ENCODE assay signal across 12 cellular contexts in genomic region chr3:193452338-193452737, GRCh38.
DNase-seq lines count a peak whose midpoint lies in the region; ATAC-seq and TF ChIP-seq lines count a peak whose summit lies in the region.
"Had no signal": no experiment of that assay in that cellular context is flagged by ENCODE, and none has a peak within 500 bp of the region (broad histone marks: within the 10 kb centered on the region; RNA-seq: fewer than 3 reads in every experiment).

No MANE protein-coding gene starts in this region.

- peaks cover 21% of the 10 kb centered on the region for H3K9me3 Mint-ChIP-seq in HFFc6
- no peaks in the 10 kb centered on the region for H3K9me3 Mint-ChIP-seq in stimulated activated effector memory CD8-positive, alpha-beta T cell treated with anti-CD3 and anti-CD28 coated beads, Interleukin-12 subunit alpha, Interleukin-12 subunit beta, amount 100 ng/mL, for 72 hours
- H3K9me3 Mint-ChIP-seq in activated T-cell treated with anti-CD3 and anti-CD28 coated beads, Interleukin-2, amount 50 U/mL, for 4 hours = no peaks in the 10 kb centered on the region
- H3K9me3 Mint-ChIP-seq: natural killer cell treated with Interleukin-12 subunit alpha and Interleukin-12 subunit beta and Interleukin-15 and Interleukin-18, amount 100 ng/mL, for 72 hours had no signal

- no peak overlapping the region for H3K27ac Mint-ChIP-seq in HFFc6
- no peak overlapping the region for H3K27ac Mint-ChIP-seq in stimulated activated effector memory CD8-positive, alpha-beta T cell treated with anti-CD3 and anti-CD28 coated beads, Interleukin-12 subunit alpha, Interleukin-12 subunit beta, amount 100 ng/mL, for 72 hours
- H3K27ac Mint-ChIP-seq: activated CD8-positive, alpha-beta memory T cell treated with anti-CD3 and anti-CD28 coated beads, Interleukin-2, amount 10 ng/mL, durations not matched to agents 7 days and 5 days; natural killer cell treated with Interleukin-12 subunit alpha and Interleukin-12 subunit beta and Interleukin-15 and Interleukin-18, amount 100 ng/mL, for 72 hours had no signal

- TF ChIP-seq CTCF in HFFc6 (IDR thresholded peaks at IDR 0.05) = peak; percentile 53
- peak; percentile 67 for TF ChIP-seq CTCF in VCaP (conservative IDR thresholded peaks at IDR 0.05)

- no peak overlapping the region for H3K27ac ChIP-seq in VCaP
- H3K27ac ChIP-seq: SK-N-MC had no signal

- no peak overlapping the region for H3K4me3 Mint-ChIP-seq in HFFc6
- H3K4me3 Mint-ChIP-seq in stimulated activated effector memory CD8-positive, alpha-beta T cell treated with anti-CD3 and anti-CD28 coated beads, Interleukin-12 subunit alpha, Interleukin-12 subunit beta, amount 100 ng/mL, for 72 hours = no peak overlapping the region
- H3K4me3 Mint-ChIP-seq in activated T-cell treated with anti-CD3 and anti-CD28 coated beads, Interleukin-2, amount 50 U/mL, for 4 hours = no peak overlapping the region
- H3K4me3 Mint-ChIP-seq: activated CD8-positive, alpha-beta memory T cell treated with anti-CD3 and anti-CD28 coated beads, Interleukin-2, amount 10 ng/mL, durations not matched to agents 7 days and 5 days; natural killer cell treated with Interleukin-12 subunit alpha and Interleukin-12 subunit beta and Interleukin-15 and Interleukin-18, amount 100 ng/mL, for 72 hours had no signal

- no peak for ATAC-seq in stimulated activated effector memory CD8-positive, alpha-beta T cell treated with anti-CD3 and anti-CD28 coated beads, Interleukin-12 subunit alpha, Interleukin-12 subunit beta, amount 100 ng/mL, for 72 hours
- no peak for ATAC-seq in activated T-cell treated with anti-CD3 and anti-CD28 coated beads, Interleukin-2, amount 50 U/mL, for 4 hours
- ATAC-seq: activated CD8-positive, alpha-beta memory T cell treated with anti-CD3 and anti-CD28 coated beads, Interleukin-2, amount 10 ng/mL, durations not matched to agents 7 days and 5 days; natural killer cell treated with Interleukin-12 subunit alpha and Interleukin-12 subunit beta and Interleukin-15 and Interleukin-18, amount 100 ng/mL, for 72 hours had no signal

- no peaks in the 10 kb centered on the region for H3K27me3 Mint-ChIP-seq in HFFc6 (ENCODE audit: insufficient read depth)
- no peaks in the 10 kb centered on the region for H3K27me3 Mint-ChIP-seq in activated T-cell treated with anti-CD3 and anti-CD28 coated beads, Interleukin-2, amount 50 U/mL, for 4 hours (ENCODE audit: low read depth)
- H3K27me3 Mint-ChIP-seq: activated CD8-positive, alpha-beta memory T cell treated with anti-CD3 and anti-CD28 coated beads, Interleukin-2, amount 10 ng/mL, durations not matched to agents 7 days and 5 days; natural killer cell treated with Interleukin-12 subunit alpha and Interleukin-12 subunit beta and Interleukin-15 and Interleukin-18, amount 100 ng/mL, for 72 hours had no signal

- H3K4me1 Mint-ChIP-seq in HFFc6 (ENCODE audit: low read depth) = no peaks in the 10 kb centered on the region
- no peaks in the 10 kb centered on the region for H3K4me1 Mint-ChIP-seq in stimulated activated effector memory CD8-positive, alpha-beta T cell treated with anti-CD3 and anti-CD28 coated beads, Interleukin-12 subunit alpha, Interleukin-12 subunit beta, amount 100 ng/mL, for 72 hours
- H3K4me1 Mint-ChIP-seq in activated T-cell treated with anti-CD3 and anti-CD28 coated beads, Interleukin-2, amount 50 U/mL, for 4 hours (ENCODE audit: low read depth) = no peaks in the 10 kb centered on the region
- H3K4me1 Mint-ChIP-seq: activated CD8-positive, alpha-beta memory T cell treated with anti-CD3 and anti-CD28 coated beads, Interleukin-2, amount 10 ng/mL, durations not matched to agents 7 days and 5 days had no signal

- DNase-seq in DMS 273 (lab: John Stamatoyannopoulos, UW; ENCODE audit: unreplicated experiment) (peak; percentile 61), DMS 273 treated with DMSO at 0.1 percent for 48 hours (lab: John Stamatoyannopoulos, UW) (no peak), HFFc6 (no peak), iPS-NIHi11 (ENCODE audit: low spot score) (peak; percentile 47), NCI-H187 treated with DMSO at 0.1 percent for 48 hours (lab: John Stamatoyannopoulos, UW) (no peak)
- DNase-seq in stimulated activated effector memory CD8-positive, alpha-beta T cell treated with anti-CD3 and anti-CD28 coated beads, Interleukin-12 subunit alpha, Interleukin-12 subunit beta, amount 100 ng/mL, for 72 hours (ENCODE audit: low spot score in 2 of 2) = no peak
- DNase-seq in activated T-cell treated with anti-CD3 and anti-CD28 coated beads, Interleukin-2, amount 50 U/mL, for 4 hours = no peak
- DNase-seq: 8988T; activated CD8-positive, alpha-beta memory T cell treated with anti-CD3 and anti-CD28 coated beads, Interleukin-2, amount 10 ng/mL, durations not matched to agents 7 days and 5 days had no signal

- no peaks in the 10 kb centered on the region for H3K36me3 Mint-ChIP-seq in HFFc6 (ENCODE audit: low read depth)
- no peaks in the 10 kb centered on the region for H3K36me3 Mint-ChIP-seq in stimulated activated effector memory CD8-positive, alpha-beta T cell treated with anti-CD3 and anti-CD28 coated beads, Interleukin-12 subunit alpha, Interleukin-12 subunit beta, amount 100 ng/mL, for 72 hours
- H3K36me3 Mint-ChIP-seq in activated T-cell treated with anti-CD3 and anti-CD28 coated beads, Interleukin-2, amount 50 U/mL, for 4 hours (ENCODE audit: insufficient read depth) = peaks cover 2% of the 10 kb centered on the region
- H3K36me3 Mint-ChIP-seq: activated CD8-positive, alpha-beta memory T cell treated with anti-CD3 and anti-CD28 coated beads, Interleukin-2, amount 10 ng/mL, durations not matched to agents 7 days and 5 days; natural killer cell treated with Interleukin-12 subunit alpha and Interleukin-12 subunit beta and Interleukin-15 and Interleukin-18, amount 100 ng/mL, for 72 hours had no signal

Comparison
In these comparisons a context has a peak if more than half of its experiments do, and no peak if none do; other contexts are left out.
1. DNase-seq: peak in DMS 273 (single experiment) and iPS-NIHi11 (single experiment); none in DMS 273 treated with DMSO at 0.1 percent for 48 hours (single experiment), HFFc6 (single experiment), NCI-H187 treated with DMSO at 0.1 percent for 48 hours (single experiment), stimulated activated effector memory CD8-positive, alpha-beta T cell treated with anti-CD3 and anti-CD28 coated beads, Interleukin-12 subunit alpha, Interleukin-12 subunit beta, amount 100 ng/mL, for 72 hours (0 of 2) and activated T-cell treated with anti-CD3 and anti-CD28 coated beads, Interleukin-2, amount 50 U/mL, for 4 hours (single experiment).